1 cellular context compared by ENCODE assay signal in genomic region chr7:21526007-21526406, GRCh38.
TF ChIP-seq lines count a peak whose summit lies in the region.

No MANE protein-coding gene starts in this region.

TF ChIP-seq in GM12878, 131 proteins besides CTCF, POLR2A, EP300 and RAD21 (continued from another document):
- TF ChIP-seq SIX5 (IDR thresholded peaks at IDR 0.05; ENCODE audit: low read depth, low read length, severe bottlenecking) = no peak
TF ChIP-seq in GM12878: peak in this region for 1.
